Comparison of ENCODE assay signal across 2 cellular contexts in genomic region chr10:92667078-92667477, GRCh38.
A peak's percentile ranks its signal among the peaks of the same experiment; 100 is the strongest.
TF ChIP-seq lines count a peak whose summit lies in the region.

No MANE protein-coding gene starts in this region.

TF ChIP-seq in HepG2, 621 proteins besides CTCF, POLR2A, EP300 and RAD21:
- TF ChIP-seq RFX5 (IDR thresholded peaks at IDR 0.05; ENCODE audit: low read depth, low read length) (peak; percentile 59; the same call in 1 of the 2 replicates), PCBP1 (IDR thresholded peaks at IDR 0.05; ENCODE audit: borderline replicate concordance, low read depth, low read length) (no peak)
TF ChIP-seq in HepG2: peak in this region for 1.

TF ChIP-seq in HEK293, 187 proteins besides CTCF, POLR2A, EP300 and RAD21 (continued from another document):
- TF ChIP-seq ZBTB21 (tag by site-specific recombination; IDR thresholded peaks at IDR 0.05): no peak
